ENCODE assay signal across 1 cellular context in the genomic region with DNA sequence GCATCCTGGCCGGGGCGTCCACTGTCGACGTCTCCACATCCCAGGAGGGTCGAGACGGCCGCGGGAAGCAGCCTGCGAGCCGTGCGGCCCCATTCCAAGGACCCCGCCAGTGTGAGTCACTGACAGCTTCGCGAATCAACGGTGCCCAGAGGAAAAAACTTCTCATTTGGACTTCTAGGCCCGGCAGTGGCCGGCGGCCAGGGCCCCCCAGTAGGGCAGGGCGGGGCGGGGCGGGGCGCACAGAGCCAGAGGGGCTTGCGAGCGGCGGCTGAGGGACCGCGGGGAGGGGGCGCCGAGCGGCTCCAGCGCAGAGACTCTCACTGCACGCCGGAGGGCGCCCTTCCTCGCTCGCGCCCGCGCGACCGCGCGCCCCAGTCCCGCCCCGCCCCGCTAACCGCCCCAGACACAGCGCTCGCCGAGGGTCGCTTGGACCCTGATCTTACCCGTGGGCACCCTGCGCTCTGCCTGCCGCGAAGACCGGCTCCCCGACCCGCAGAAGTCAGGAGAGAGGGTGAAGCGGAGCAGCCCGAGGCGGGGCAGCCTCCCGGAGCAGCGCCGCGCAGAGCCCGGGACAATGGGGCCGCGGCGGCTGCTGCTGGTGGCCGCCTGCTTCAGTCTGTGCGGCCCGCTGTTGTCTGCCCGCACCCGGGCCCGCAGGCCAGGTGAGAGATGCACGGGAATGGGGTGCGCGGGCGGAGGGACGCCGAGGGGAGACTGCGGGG.
TF ChIP-seq lines count a peak whose summit lies in the region.

Gene F2R (plus strand): TSS at position 393 of the 722 bp plus-strand sequence. CDS start 182 bp downstream, at position 575.

TF ChIP-seq in HepG2, 621 proteins besides CTCF, POLR2A, EP300 and RAD21 (continued from another document and continues in another):
- TF ChIP-seq, protein P1, sequence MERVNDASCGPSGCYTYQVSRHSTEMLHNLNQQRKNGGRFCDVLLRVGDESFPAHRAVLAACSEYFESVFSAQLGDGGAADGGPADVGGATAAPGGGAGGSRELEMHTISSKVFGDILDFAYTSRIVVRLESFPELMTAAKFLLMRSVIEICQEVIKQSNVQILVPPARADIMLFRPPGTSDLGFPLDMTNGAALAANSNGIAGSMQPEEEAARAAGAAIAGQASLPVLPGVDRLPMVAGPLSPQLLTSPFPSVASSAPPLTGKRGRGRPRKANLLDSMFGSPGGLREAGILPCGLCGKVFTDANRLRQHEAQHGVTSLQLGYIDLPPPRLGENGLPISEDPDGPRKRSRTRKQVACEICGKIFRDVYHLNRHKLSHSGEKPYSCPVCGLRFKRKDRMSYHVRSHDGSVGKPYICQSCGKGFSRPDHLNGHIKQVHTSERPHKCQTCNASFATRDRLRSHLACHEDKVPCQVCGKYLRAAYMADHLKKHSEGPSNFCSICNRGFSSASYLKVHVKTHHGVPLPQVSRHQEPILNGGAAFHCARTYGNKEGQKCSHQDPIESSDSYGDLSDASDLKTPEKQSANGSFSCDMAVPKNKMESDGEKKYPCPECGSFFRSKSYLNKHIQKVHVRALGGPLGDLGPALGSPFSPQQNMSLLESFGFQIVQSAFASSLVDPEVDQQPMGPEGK (CRISPR knock-in tag; IDR thresholded peaks at IDR 0.05), result peak; percentile 70
- TF ChIP-seq, protein P2, sequence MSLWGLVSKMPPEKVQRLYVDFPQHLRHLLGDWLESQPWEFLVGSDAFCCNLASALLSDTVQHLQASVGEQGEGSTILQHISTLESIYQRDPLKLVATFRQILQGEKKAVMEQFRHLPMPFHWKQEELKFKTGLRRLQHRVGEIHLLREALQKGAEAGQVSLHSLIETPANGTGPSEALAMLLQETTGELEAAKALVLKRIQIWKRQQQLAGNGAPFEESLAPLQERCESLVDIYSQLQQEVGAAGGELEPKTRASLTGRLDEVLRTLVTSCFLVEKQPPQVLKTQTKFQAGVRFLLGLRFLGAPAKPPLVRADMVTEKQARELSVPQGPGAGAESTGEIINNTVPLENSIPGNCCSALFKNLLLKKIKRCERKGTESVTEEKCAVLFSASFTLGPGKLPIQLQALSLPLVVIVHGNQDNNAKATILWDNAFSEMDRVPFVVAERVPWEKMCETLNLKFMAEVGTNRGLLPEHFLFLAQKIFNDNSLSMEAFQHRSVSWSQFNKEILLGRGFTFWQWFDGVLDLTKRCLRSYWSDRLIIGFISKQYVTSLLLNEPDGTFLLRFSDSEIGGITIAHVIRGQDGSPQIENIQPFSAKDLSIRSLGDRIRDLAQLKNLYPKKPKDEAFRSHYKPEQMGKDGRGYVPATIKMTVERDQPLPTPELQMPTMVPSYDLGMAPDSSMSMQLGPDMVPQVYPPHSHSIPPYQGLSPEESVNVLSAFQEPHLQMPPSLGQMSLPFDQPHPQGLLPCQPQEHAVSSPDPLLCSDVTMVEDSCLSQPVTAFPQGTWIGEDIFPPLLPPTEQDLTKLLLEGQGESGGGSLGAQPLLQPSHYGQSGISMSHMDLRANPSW (CRISPR knock-in tag; IDR thresholded peaks at IDR 0.05; ENCODE audit: borderline replicate concordance), result no peak
- TF ChIP-seq KAT7 (CRISPR knock-in tag; IDR thresholded peaks at IDR 0.05; ENCODE audit: borderline replicate concordance), result peak; percentile 34; the same call in 1 of the 2 replicates
- no peak for TF ChIP-seq ZNF326 (CRISPR knock-in tag; IDR thresholded peaks at IDR 0.05; ENCODE audit: borderline replicate concordance)
- TF ChIP-seq DNMT3B (CRISPR knock-in tag; conservative IDR thresholded peaks at IDR 0.05), result no peak
- no peak for TF ChIP-seq RCOR2 (CRISPR knock-in tag; IDR thresholded peaks at IDR 0.05)
- TF ChIP-seq AKAP8 (CRISPR knock-in tag; IDR thresholded peaks at IDR 0.05), result no peak
- no peak for TF ChIP-seq MED8 (CRISPR knock-in tag; IDR thresholded peaks at IDR 0.05; ENCODE audit: insufficient replicate concordance)
- TF ChIP-seq TGIF2 (CRISPR knock-in tag; IDR thresholded peaks at IDR 0.05), result no peak
- TF ChIP-seq, protein P3, sequence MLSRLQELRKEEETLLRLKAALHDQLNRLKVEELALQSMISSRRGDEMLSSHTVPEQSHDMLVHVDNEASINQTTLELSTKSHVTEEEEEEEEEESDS (CRISPR knock-in tag; IDR thresholded peaks at IDR 0.05; ENCODE audit: borderline replicate concordance), result no peak
- TF ChIP-seq MAFG (CRISPR knock-in tag; IDR thresholded peaks at IDR 0.05), result no peak
- no peak for TF ChIP-seq SIN3B (IDR thresholded peaks at IDR 0.05; ENCODE audit: low read length)
- TF ChIP-seq FOXK2 (IDR thresholded peaks at IDR 0.05), result no peak
- peak; percentile 41 for TF ChIP-seq AGO2 (optimal IDR thresholded peaks at IDR 0.05; ENCODE audit: low read depth, low read length)
- TF ChIP-seq RERE (CRISPR knock-in tag; IDR thresholded peaks at IDR 0.05; ENCODE audit: low read depth), result no peak
- TF ChIP-seq ZNF362 (CRISPR knock-in tag; IDR thresholded peaks at IDR 0.05; ENCODE audit: borderline replicate concordance), result no peak; the same call in 1 of the 2 replicates
- no peak for TF ChIP-seq ZNF484 (CRISPR knock-in tag; IDR thresholded peaks at IDR 0.05; ENCODE audit: borderline replicate concordance, low read depth)
- TF ChIP-seq ZNF10 (CRISPR knock-in tag; IDR thresholded peaks at IDR 0.05; ENCODE audit: borderline replicate concordance, low read depth), result no peak
- no peak for TF ChIP-seq MLLT10 (CRISPR knock-in tag; IDR thresholded peaks at IDR 0.05)
- no peak for TF ChIP-seq CCDC6 (CRISPR knock-in tag; IDR thresholded peaks at IDR 0.05)
- no peak for TF ChIP-seq CEBPB (IDR thresholded peaks at IDR 0.05; ENCODE audit: borderline replicate concordance, low read depth, low read length)
- no peak for TF ChIP-seq KLF6 (CRISPR knock-in tag; IDR thresholded peaks at IDR 0.05)
- no peak for TF ChIP-seq SETDB1 (CRISPR knock-in tag; IDR thresholded peaks at IDR 0.05; ENCODE audit: borderline replicate concordance)
- TF ChIP-seq ZNF280B (CRISPR knock-in tag; IDR thresholded peaks at IDR 0.05; ENCODE audit: borderline replicate concordance), result no peak
- no peak for TF ChIP-seq SMAD1 (CRISPR knock-in tag; IDR thresholded peaks at IDR 0.05; ENCODE audit: borderline replicate concordance, low read depth)
- no peak for TF ChIP-seq MAZ (IDR thresholded peaks at IDR 0.05; ENCODE audit: borderline replicate concordance, low read depth, low read length)
- TF ChIP-seq MAZ (CRISPR knock-in tag; IDR thresholded peaks at IDR 0.05; ENCODE audit: low read depth), result peak; percentile 50
- no peak for TF ChIP-seq TRIM22 (IDR thresholded peaks at IDR 0.05)
- no peak for TF ChIP-seq NONO (IDR thresholded peaks at IDR 0.05)
- peak; percentile 80 for TF ChIP-seq NONO (CRISPR knock-in tag; conservative IDR thresholded peaks at IDR 0.05)
- TF ChIP-seq HNF4A (CRISPR knock-in tag; IDR thresholded peaks at IDR 0.05), result no peak
- no peak for TF ChIP-seq NFYB (CRISPR knock-in tag; IDR thresholded peaks at IDR 0.05)
- TF ChIP-seq ZNF207 (IDR thresholded peaks at IDR 0.05; ENCODE audit: borderline replicate concordance), result no peak
- no peak for TF ChIP-seq CEBPG (CRISPR knock-in tag; IDR thresholded peaks at IDR 0.05)
- TF ChIP-seq TFDP2 (CRISPR knock-in tag; IDR thresholded peaks at IDR 0.05), result peak; percentile 23; the same call in 1 of the 2 replicates
- no peak for TF ChIP-seq NR2F1 (CRISPR knock-in tag; IDR thresholded peaks at IDR 0.05)
- TF ChIP-seq FOXO1 (CRISPR knock-in tag; IDR thresholded peaks at IDR 0.05), result no peak
- peak; percentile 63; the same call in 1 of the 2 replicates for TF ChIP-seq ZNF788 (CRISPR knock-in tag; IDR thresholded peaks at IDR 0.05; ENCODE audit: borderline replicate concordance)
- TF ChIP-seq HOXA5 (CRISPR knock-in tag; IDR thresholded peaks at IDR 0.05), result no peak
- TF ChIP-seq CBX2 (IDR thresholded peaks at IDR 0.05; ENCODE audit: low read depth, low read length), result no peak
- no peak for TF ChIP-seq CBX2 (CRISPR knock-in tag; IDR thresholded peaks at IDR 0.05; ENCODE audit: low read depth)
- peak; percentile 36; the same call in 1 of the 2 replicates for TF ChIP-seq MYC (CRISPR knock-in tag; IDR thresholded peaks at IDR 0.05; ENCODE audit: borderline replicate concordance)
- no peak for TF ChIP-seq ZSCAN20 (CRISPR knock-in tag; IDR thresholded peaks at IDR 0.05; ENCODE audit: borderline replicate concordance)
- peak; percentile 23; the same call in 1 of the 2 replicates for TF ChIP-seq ZNF430 (CRISPR knock-in tag; IDR thresholded peaks at IDR 0.05)
- TF ChIP-seq KDM1A (CRISPR knock-in tag; IDR thresholded peaks at IDR 0.05), result no peak
- TF ChIP-seq TMF1 (CRISPR knock-in tag; IDR thresholded peaks at IDR 0.05; ENCODE audit: low read depth), result no peak
